ENCODE assay signal across 2 cellular contexts in the genomic region with DNA sequence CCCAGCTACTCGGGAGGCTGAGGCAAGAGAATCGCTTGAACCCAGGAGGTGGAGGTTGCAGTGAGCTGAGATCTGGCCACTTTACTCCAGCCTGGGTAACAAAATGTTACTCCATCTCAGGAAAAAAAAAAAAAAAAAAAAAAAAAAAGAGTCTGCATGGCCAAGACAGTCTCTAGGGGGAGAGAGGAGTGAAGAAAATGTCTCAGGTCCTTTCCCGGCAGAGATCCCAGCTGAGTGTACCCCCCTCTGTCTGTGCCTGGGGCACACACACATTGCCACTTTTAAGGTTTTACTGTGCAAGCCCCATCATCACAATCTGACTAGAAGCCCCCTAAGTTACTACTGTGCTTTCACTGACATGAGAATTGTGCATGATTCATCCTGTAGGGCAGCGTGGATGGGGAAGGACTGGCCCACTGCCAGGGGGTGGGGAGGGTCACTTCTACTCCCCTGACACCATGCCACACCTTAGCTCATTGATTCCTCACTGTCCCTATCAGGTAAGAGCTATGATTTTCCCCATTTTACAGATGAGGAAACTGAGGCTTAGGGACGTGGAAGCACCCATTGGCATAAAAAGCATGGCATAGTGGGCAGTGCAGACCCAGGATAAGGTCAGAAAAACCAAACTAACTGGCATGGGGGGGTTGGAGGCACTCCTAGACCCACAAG.
TF ChIP-seq lines count a peak whose summit lies in the region.

No MANE protein-coding gene starts in this region.

TF ChIP-seq in SK-N-SH, 30 proteins besides CTCF, POLR2A, EP300 and RAD21 (continued from another document):
- TF ChIP-seq USF2 (IDR thresholded peaks at IDR 0.05; ENCODE audit: borderline replicate concordance, low read depth, low read length) (no peak), RFX5 (IDR thresholded peaks at IDR 0.05; ENCODE audit: low read length) (no peak), EZH2phosphoT487 (IDR thresholded peaks at IDR 0.05; ENCODE audit: borderline replicate concordance, low read depth) (no peak)
TF ChIP-seq in SK-N-SH: peak in this region for 1.

TF ChIP-seq in SK-N-SH treated with all-trans-retinoic acid at 6 μM for 48 hours, 23 proteins besides CTCF, POLR2A, EP300 and RAD21 (continued from another document):
- TF ChIP-seq TSHZ2 (CRISPR knock-in tag; IDR thresholded peaks at IDR 0.05) (no peak), ZC3H10 (CRISPR knock-in tag; IDR thresholded peaks at IDR 0.05) (no peak), ZNF8 (CRISPR knock-in tag; IDR thresholded peaks at IDR 0.05) (no peak)
